Comparison of ENCODE assay signal across 1 cellular context in genomic region chr6:111483736-111484654, GRCh38.
A peak's percentile ranks its signal among the peaks of the same experiment; 100 is the strongest.
TF ChIP-seq lines count a peak whose summit lies in the region.

No MANE protein-coding gene starts in this region.

TF ChIP-seq in HepG2, 621 proteins besides CTCF, POLR2A, EP300 and RAD21 (continued from another document and continues in another):
- no peak for TF ChIP-seq USF2 (IDR thresholded peaks at IDR 0.05; ENCODE audit: low read depth, low read length)
- peak; percentile 62 for TF ChIP-seq USF2 (CRISPR knock-in tag; IDR thresholded peaks at IDR 0.05; ENCODE audit: borderline replicate concordance)
- no peak for TF ChIP-seq ZNF713 (CRISPR knock-in tag; IDR thresholded peaks at IDR 0.05)
- TF ChIP-seq MTERF4 (CRISPR knock-in tag; IDR thresholded peaks at IDR 0.05), result peak; percentile 87
- TF ChIP-seq ZNF576 (CRISPR knock-in tag; IDR thresholded peaks at IDR 0.05), result no peak
- no peak for TF ChIP-seq ATAD3A (CRISPR knock-in tag; IDR thresholded peaks at IDR 0.05)
- TF ChIP-seq MTF2 (CRISPR knock-in tag; IDR thresholded peaks at IDR 0.05; ENCODE audit: borderline replicate concordance), result no peak
- peak; percentile 55; the same call in 1 of the 2 replicates for TF ChIP-seq ZBED4 (CRISPR knock-in tag; IDR thresholded peaks at IDR 0.05; ENCODE audit: borderline replicate concordance)
- no peak; the same call in 1 of the 2 replicates for TF ChIP-seq ZKSCAN8 (CRISPR knock-in tag; IDR thresholded peaks at IDR 0.05; ENCODE audit: borderline replicate concordance)
- no peak; the same call in 1 of the 2 replicates for TF ChIP-seq JUN (CRISPR knock-in tag; IDR thresholded peaks at IDR 0.05)
- TF ChIP-seq ZNF512B (CRISPR knock-in tag; IDR thresholded peaks at IDR 0.05; ENCODE audit: borderline replicate concordance), result no peak; the same call in 1 of the 2 replicates
- 0 out of 2 replicates have a peak, but pooled peaks have one; percentile 60 for TF ChIP-seq DNMT3B (CRISPR knock-in tag; conservative IDR thresholded peaks at IDR 0.05)
- peak; percentile 86 for TF ChIP-seq PATZ1 (CRISPR knock-in tag; IDR thresholded peaks at IDR 0.05)
- TF ChIP-seq POLR2AphosphoS5 (IDR thresholded peaks at IDR 0.05; ENCODE audit: low read depth, low read length), result peak; percentile 93
- no peak for TF ChIP-seq ATRX (CRISPR knock-in tag; IDR thresholded peaks at IDR 0.05; ENCODE audit: borderline replicate concordance)
- peak; percentile 96 for TF ChIP-seq ZC3H4 (CRISPR knock-in tag; IDR thresholded peaks at IDR 0.05; ENCODE audit: borderline replicate concordance)
- TF ChIP-seq REST (IDR thresholded peaks at IDR 0.05; ENCODE audit: borderline replicate concordance in 1 of 2, low read depth in 1 of 2, low read length in 2 of 2), result peak in 1 of 2 experiments; percentile 42; a peak in 1 of 4 replicates
- peak; percentile 57 for TF ChIP-seq NAIF1 (CRISPR knock-in tag; IDR thresholded peaks at IDR 0.05; ENCODE audit: borderline replicate concordance)
- 0 out of 2 replicates have a peak, but pooled peaks have one; percentile 10 for TF ChIP-seq ZNF12 (CRISPR knock-in tag; IDR thresholded peaks at IDR 0.05)
- no peak for TF ChIP-seq CC2D1A (CRISPR knock-in tag; IDR thresholded peaks at IDR 0.05)
- no peak for TF ChIP-seq ZNF207 (IDR thresholded peaks at IDR 0.05; ENCODE audit: borderline replicate concordance)
- TF ChIP-seq ZNF670 (CRISPR knock-in tag; IDR thresholded peaks at IDR 0.05; ENCODE audit: borderline replicate concordance), result no peak
- TF ChIP-seq RARA (CRISPR knock-in tag; IDR thresholded peaks at IDR 0.05), result no peak; the same call in none of the 2 replicates
- TF ChIP-seq ARID3A (IDR thresholded peaks at IDR 0.05; ENCODE audit: low read depth, low read length), result no peak
- TF ChIP-seq HOXA9 (CRISPR knock-in tag; IDR thresholded peaks at IDR 0.05; ENCODE audit: borderline replicate concordance), result no peak
- TF ChIP-seq TOPORS (CRISPR knock-in tag; IDR thresholded peaks at IDR 0.05), result no peak; the same call in 1 of the 2 replicates
- no peak for TF ChIP-seq HNRNPUL1 (IDR thresholded peaks at IDR 0.05; ENCODE audit: low read depth, low read length)
- TF ChIP-seq ZNF724P (CRISPR knock-in tag; IDR thresholded peaks at IDR 0.05; ENCODE audit: borderline replicate concordance), result peak; percentile 53; the same call in 1 of the 2 replicates
- peak; percentile 81; the same call in 1 of the 2 replicates for TF ChIP-seq SP140L (CRISPR knock-in tag; IDR thresholded peaks at IDR 0.05; ENCODE audit: borderline replicate concordance)
- no peak for TF ChIP-seq FOXM1 (CRISPR knock-in tag; IDR thresholded peaks at IDR 0.05)
- no peak for TF ChIP-seq ELF3 (CRISPR knock-in tag; IDR thresholded peaks at IDR 0.05)
- TF ChIP-seq MED13 (CRISPR knock-in tag; IDR thresholded peaks at IDR 0.05), result no peak; the same call in 1 of the 2 replicates
- TF ChIP-seq HNRNPLL (IDR thresholded peaks at IDR 0.05; ENCODE audit: low read depth, low read length, poor library complexity, severe bottlenecking), result peak; percentile 73
- no peak; the same call in 1 of the 2 replicates for TF ChIP-seq NR2C2 (CRISPR knock-in tag; IDR thresholded peaks at IDR 0.05; ENCODE audit: borderline replicate concordance)
- TF ChIP-seq ZNF710 (CRISPR knock-in tag; IDR thresholded peaks at IDR 0.05; ENCODE audit: borderline replicate concordance), result peak; percentile 66; the same call in 1 of the 2 replicates
- TF ChIP-seq ZSCAN22 (CRISPR knock-in tag; IDR thresholded peaks at IDR 0.05), result 0 out of 2 replicates have a peak, but pooled peaks have one; percentile 75
- no peak for TF ChIP-seq ZFAT (CRISPR knock-in tag; conservative IDR thresholded peaks at IDR 0.05)
- TF ChIP-seq ZNF17 (CRISPR knock-in tag; IDR thresholded peaks at IDR 0.05), result no peak
- no peak for TF ChIP-seq MAFK (conservative IDR thresholded peaks at IDR 0.05 in 1 of 2, IDR thresholded peaks at IDR 0.05 in 1 of 2; ENCODE audit: low read length in 2 of 2)
- TF ChIP-seq ARNT2 (CRISPR knock-in tag; IDR thresholded peaks at IDR 0.05; ENCODE audit: low read depth), result peak; percentile 23; the same call in 1 of the 2 replicates
- no peak for TF ChIP-seq EHMT2 (IDR thresholded peaks at IDR 0.05; ENCODE audit: borderline replicate concordance, low read depth, low read length)
- TF ChIP-seq AKAP8 (CRISPR knock-in tag; IDR thresholded peaks at IDR 0.05), result 0 out of 2 replicates have a peak, but pooled peaks have one; percentile 47
